1 cellular context compared by ENCODE assay signal in genomic region chr15:52786436-52787122, GRCh38.
TF ChIP-seq lines count a peak whose summit lies in the region.

No MANE protein-coding gene starts in this region.

TF ChIP-seq in HepG2, 621 proteins besides CTCF, POLR2A, EP300 and RAD21 (continued from another document and continues in another):
- TF ChIP-seq GRHL1 (CRISPR knock-in tag; conservative IDR thresholded peaks at IDR 0.05), result no peak
- no peak for TF ChIP-seq LRRFIP1 (CRISPR knock-in tag; conservative IDR thresholded peaks at IDR 0.05)
- TF ChIP-seq ZNF407 (CRISPR knock-in tag; IDR thresholded peaks at IDR 0.05; ENCODE audit: not compliant biosample characterization), result no peak
- TF ChIP-seq CC2D1A (CRISPR knock-in tag; IDR thresholded peaks at IDR 0.05), result no peak
- TF ChIP-seq ZNF800 (CRISPR knock-in tag; IDR thresholded peaks at IDR 0.05), result peak; percentile 54; the same call in 1 of the 2 replicates
- no peak for TF ChIP-seq ETV6 (CRISPR knock-in tag; conservative IDR thresholded peaks at IDR 0.05)
- TF ChIP-seq ZNF280B (CRISPR knock-in tag; IDR thresholded peaks at IDR 0.05; ENCODE audit: borderline replicate concordance), result no peak
- no peak; the same call in 1 of the 2 replicates for TF ChIP-seq ZNF782 (CRISPR knock-in tag; IDR thresholded peaks at IDR 0.05; ENCODE audit: borderline replicate concordance)
- TF ChIP-seq TBX2 (CRISPR knock-in tag; IDR thresholded peaks at IDR 0.05; ENCODE audit: borderline replicate concordance), result peak; percentile 27; the same call in 1 of the 2 replicates
- TF ChIP-seq ZUFSP (CRISPR knock-in tag; IDR thresholded peaks at IDR 0.05; ENCODE audit: borderline replicate concordance), result no peak
- no peak for TF ChIP-seq CEBPZ (IDR thresholded peaks at IDR 0.05; ENCODE audit: low read length)
- no peak for TF ChIP-seq TIGD3 (CRISPR knock-in tag; IDR thresholded peaks at IDR 0.05; ENCODE audit: borderline replicate concordance)
- TF ChIP-seq KMT2A (CRISPR knock-in tag; IDR thresholded peaks at IDR 0.05), result peak; percentile 10; the same call in 1 of the 2 replicates
- no peak for TF ChIP-seq ZSCAN21 (CRISPR knock-in tag; IDR thresholded peaks at IDR 0.05; ENCODE audit: borderline replicate concordance)
- TF ChIP-seq GATAD1 (CRISPR knock-in tag; IDR thresholded peaks at IDR 0.05), result no peak
- TF ChIP-seq FOXC1 (CRISPR knock-in tag; IDR thresholded peaks at IDR 0.05; ENCODE audit: borderline replicate concordance), result peak; percentile 33; the same call in 1 of the 2 replicates
- peak; percentile 60; the same call in 1 of the 2 replicates for TF ChIP-seq TARDBP (CRISPR knock-in tag; IDR thresholded peaks at IDR 0.05)
- peak; percentile 76 for TF ChIP-seq HNF4A (CRISPR knock-in tag; IDR thresholded peaks at IDR 0.05)
